In the genomic region with DNA sequence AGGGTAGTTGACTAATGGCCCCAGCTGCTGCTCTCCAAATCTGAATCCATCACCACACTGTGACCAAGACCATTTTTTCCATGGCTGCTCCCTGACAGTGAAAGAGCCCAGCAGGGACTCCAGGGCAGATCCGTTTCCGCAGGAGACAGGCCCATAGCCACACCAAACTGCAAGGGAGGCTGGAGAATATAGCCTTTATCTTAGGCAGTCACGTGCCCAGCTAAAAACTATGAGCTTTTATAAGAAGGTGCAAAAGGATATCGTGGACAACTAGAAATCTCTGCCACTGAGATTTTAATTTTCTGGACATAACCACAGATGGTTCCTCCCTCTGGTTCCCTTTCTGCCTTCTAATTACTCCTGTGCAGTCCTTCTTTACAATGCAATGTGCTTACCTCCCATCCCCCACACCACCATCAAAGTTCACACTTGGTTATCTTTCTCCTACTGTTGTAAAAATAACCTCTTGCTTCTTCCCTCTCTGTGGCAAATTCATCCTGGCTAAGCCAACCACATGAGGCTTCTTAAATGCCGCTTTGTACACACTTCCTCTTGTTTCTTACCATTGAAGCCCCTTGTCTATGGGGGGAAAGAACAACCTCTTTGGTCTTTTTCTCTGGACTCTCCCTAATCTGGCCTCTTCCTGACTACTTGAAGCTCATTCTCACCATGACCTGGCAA, we compare ENCODE assay signal across 2 cellular contexts.
A peak's percentile ranks its signal among the peaks of the same experiment; 100 is the strongest.
TF ChIP-seq lines count a peak whose summit lies in the region.

No MANE protein-coding gene starts in this region.

TF ChIP-seq in HepG2, 621 proteins besides CTCF, POLR2A, EP300 and RAD21:
- peak; percentile 29; the same call in 1 of the 2 replicates for TF ChIP-seq ZNF281 (CRISPR knock-in tag; IDR thresholded peaks at IDR 0.05; ENCODE audit: borderline replicate concordance)
- TF ChIP-seq KAT2B (IDR thresholded peaks at IDR 0.05; ENCODE audit: borderline replicate concordance, low read depth, low read length), result no peak

TF ChIP-seq in GM12878, 131 proteins besides CTCF, POLR2A, EP300 and RAD21 (continued from another document):
- TF ChIP-seq IKZF2 (IDR thresholded peaks at IDR 0.05), result peak in 1 of 2 experiments; percentile 14; a peak in 1 of 4 replicates
- TF ChIP-seq NBN (IDR thresholded peaks at IDR 0.05), result no peak
- no peak for TF ChIP-seq SMARCA5 (IDR thresholded peaks at IDR 0.05)
- TF ChIP-seq SPI1 (IDR thresholded peaks at IDR 0.05; ENCODE audit: borderline replicate concordance, insufficient read depth, low read depth, low read length), result peak; percentile 37; the same call in 1 of the 2 replicates
